ENCODE assay signal across 13 cellular contexts in genomic region chr1:203281033-203281432, GRCh38. TPM values are rescaled to one million over a fixed set of nuclear protein-coding genes. Genes with fewer than 3 reads are reported as not detected.
A peak's percentile ranks its signal among the peaks of the same experiment; 100 is the strongest.
DNase-seq lines count a peak whose midpoint lies in the region; ATAC-seq, FAIRE-seq and TF ChIP-seq lines count a peak whose summit lies in the region.
"Had no signal": no experiment of that assay in that cellular context is flagged by ENCODE, and none has a peak within 500 bp of the region (broad histone marks: within the 10 kb centered on the region; RNA-seq: fewer than 3 reads in every experiment).

No MANE protein-coding gene starts in this region.

- no peak overlapping the region for H4K91ac ChIP-seq in H9 (ENCODE audit: insufficient read length, low read depth, low read length)

- peaks cover 76% of the 10 kb centered on the region for H3K27me3 Mint-ChIP-seq in H9 (ENCODE audit: low read depth)
- no peaks in the 10 kb centered on the region for H3K27me3 Mint-ChIP-seq in nephron (ENCODE audit: low read depth)

- H3K27ac ChIP-seq in H9 (ENCODE audit: insufficient read length, low read depth, low read length) = no peak overlapping the region
- H3K27ac ChIP-seq: parathyroid adenoma had no signal

- no peak overlapping the region for H4K5ac ChIP-seq in H9 (ENCODE audit: insufficient read length, low read depth, low read length)

- H3K9me3 Mint-ChIP-seq in H9 = no peaks in the 10 kb centered on the region
- no peaks in the 10 kb centered on the region for H3K9me3 Mint-ChIP-seq in nephron

- no peak overlapping the region for H2BK20ac ChIP-seq in H9 (ENCODE audit: low read depth, low read length, poor library complexity, severe bottlenecking)

- H4K8ac ChIP-seq in H9 (replicated peaks; ENCODE audit: insufficient read length, low read depth, low read length) = no peak overlapping the region

- no peak for FAIRE-seq in bronchial epithelial cell (lab: Jason Lieb, UNC)
- FAIRE-seq: kidney had no signal

- H3K14ac ChIP-seq in H9 (ENCODE audit: insufficient read depth, low read length) = no peak overlapping the region

- DNase-seq in AG08395 (ENCODE audit: low spot score) = peak; percentile 35
- DNase-seq in H9 = no peak
- peak; percentile 85 for DNase-seq in bronchial epithelial cell (ENCODE audit: low read depth)
- no peak for DNase-seq in NCI-H1436 treated with DMSO at 0.1 percent for 48 hours (lab: John Stamatoyannopoulos, UW)
- DNase-seq: activated gamma-delta T cell treated with Interleukin-2 at 50 U/mL for 16 hours; effector memory CD4-positive, alpha-beta T cell; kidney; NCI-H1048 had no signal

- no peaks in the 10 kb centered on the region for H3K9me3 ChIP-seq in H9 (ENCODE audit: control insufficient read depth, low read depth, low read length)

- H3K56ac ChIP-seq in H9 (ENCODE audit: insufficient read length, low read depth, low read length) = no peak overlapping the region

- no peak overlapping the region for H3K4me2 ChIP-seq in H9 (ENCODE audit: insufficient read depth, insufficient read length, low read length)

- H3K23ac ChIP-seq in H9 (ENCODE audit: insufficient read length, low read depth, low read length) = no peak overlapping the region

- TF ChIP-seq CTCF in H9 (conservative IDR thresholded peaks at IDR 0.05) = peak; percentile 25; the same call in 1 of the 3 replicates
- TF ChIP-seq CTCF in bronchial epithelial cell (IDR thresholded peaks at IDR 0.05; ENCODE audit: insufficient read depth, low read length, severe bottlenecking) = peak; percentile 49
- TF ChIP-seq CTCF in nephron (IDR thresholded peaks at IDR 0.05; ENCODE audit: unreplicated experiment in 3 of 3) = no peak

- H3K4me1 Mint-ChIP-seq in H9 (peaks cover 11 to 21% of the 10 kb centered on the region in 2 experiments), nephron (peaks cover 82% of the 10 kb centered on the region)

- H3K9ac ChIP-seq in H9 (ENCODE audit: extremely low read depth, insufficient read length, low read length) = no peak overlapping the region
- H3K9ac ChIP-seq: parathyroid adenoma had no signal

- peaks cover 2% of the 10 kb centered on the region for H4K20me1 ChIP-seq in H9 (ENCODE audit: control insufficient read depth, insufficient read depth, insufficient read length)

- no peak for ATAC-seq in HG03175 (IDR thresholded peaks at IDR 0.05; ENCODE audit: unreplicated experiment)
- ATAC-seq in HG02759 (IDR thresholded peaks at IDR 0.05; ENCODE audit: unreplicated experiment) = no peak
- no peak for ATAC-seq in HG02852 (IDR thresholded peaks at IDR 0.05; ENCODE audit: unreplicated experiment)

- H3K79me2 ChIP-seq in H9 (ENCODE audit: insufficient read depth, low read length) = no peaks in the 10 kb centered on the region
- H3K79me2 ChIP-seq: parathyroid adenoma had no signal

- H3T11ph ChIP-seq in H9 (ENCODE audit: low read length) = no peak overlapping the region

- H3K4ac ChIP-seq in H9 (ENCODE audit: low read depth, low read length) = no peak overlapping the region

- no peak overlapping the region for H2BK5ac ChIP-seq in H9 (ENCODE audit: insufficient read length, low read length)

- H3K27ac Mint-ChIP-seq in H9 (no peak overlapping the region), nephron (peak overlapping the region; percentile 92 to 94 (median 93))

- H3K4me3 Mint-ChIP-seq in H9 = no peak overlapping the region
- H3K4me3 Mint-ChIP-seq in nephron = no peak overlapping the region

- no peak overlapping the region for H2BK15ac ChIP-seq in H9 (ENCODE audit: low read depth, low read length)

- no peak overlapping the region for H3K18ac ChIP-seq in H9 (ENCODE audit: insufficient read length, low read depth, low read length)

- no peak overlapping the region for H2AK5ac ChIP-seq in H9 (ENCODE audit: insufficient read length, low read length)

- H3K36me3 ChIP-seq in bronchial epithelial cell (ENCODE audit: control insufficient read depth, insufficient read depth, low read length) = no peaks in the 10 kb centered on the region

- peaks cover 3% of the 10 kb centered on the region; the same call in 1 of the 2 replicates for H3K27me3 ChIP-seq in H9 (ENCODE audit: insufficient read depth, low read length)
- H3K27me3 ChIP-seq in bronchial epithelial cell (ENCODE audit: control insufficient read depth, insufficient read depth, low read length) = no peaks in the 10 kb centered on the region

- H3K79me1 ChIP-seq in H9 (ENCODE audit: insufficient read depth, low read depth, low read length, poor library complexity, severe bottlenecking) = no peaks in the 10 kb centered on the region

- no peak overlapping the region for H2AFZ ChIP-seq in H9 (ENCODE audit: low read length)
- H2AFZ ChIP-seq: parathyroid adenoma had no signal

- H2BK120ac ChIP-seq in H9 (ENCODE audit: low read depth, low read length, poor library complexity, severe bottlenecking) = no peak overlapping the region

- no peaks in the 10 kb centered on the region for H3K23me2 ChIP-seq in H9 (ENCODE audit: insufficient read length, low read depth, low read length, poor library complexity, severe bottlenecking)

- H3K36me3 Mint-ChIP-seq in H9 (ENCODE audit: insufficient read depth in 1 of 3, low read depth in 3 of 3) (no peaks in the 10 kb centered on the region), nephron (ENCODE audit: low read depth) (no peaks in the 10 kb centered on the region)

- H3K4me3 ChIP-seq in bronchial epithelial cell (ENCODE audit: low read depth, low read length) = no peak overlapping the region

- H3K4me1 ChIP-seq in H9 (ENCODE audit: insufficient read depth, low read length) = no peaks in the 10 kb centered on the region

- no CpG with 5 or more reads among the region's 3 CpGs for WGBS in H9 (ENCODE audit: extremely low coverage, insufficient read length, low lambda C conversion rate)

- no peak overlapping the region for H2BK12ac ChIP-seq in H9 (ENCODE audit: insufficient read length, low read depth, low read length)

RNA-seq across cellular contexts. Expression of gene BTG2, which starts 24.3 kb away (rescaled TPM):
- total RNA-seq in H9 (2021) = 2.9 and 4.1 TPM in 2 replicates
- total RNA-seq in bronchial epithelial cell = 12.9 and 25.9 TPM in 2 replicates

RNA-seq across cellular contexts. Expression of gene CHIT1, which starts 51.6 kb away (rescaled TPM):
- total RNA-seq in H9 (2021) (not detected in 2 replicates), bronchial epithelial cell (under 0.01 TPM in 2 replicates)

Comparison
In these comparisons a context has a peak if more than half of its experiments do, and no peak if none do; other contexts are left out.
1. DNase-seq: peak in AG08395 (single experiment) and bronchial epithelial cell (single experiment); none in H9 (single experiment) and NCI-H1436 treated with DMSO at 0.1 percent for 48 hours (single experiment).
2. H3K27ac Mint-ChIP-seq: peak in nephron (3 of 3); none in H9 (0 of 3).
3. CTCF ChIP-seq: peak in H9 (single experiment) and bronchial epithelial cell (single experiment); none in nephron (0 of 3).